ENCODE assay signal across 9 cellular contexts in the genomic region with DNA sequence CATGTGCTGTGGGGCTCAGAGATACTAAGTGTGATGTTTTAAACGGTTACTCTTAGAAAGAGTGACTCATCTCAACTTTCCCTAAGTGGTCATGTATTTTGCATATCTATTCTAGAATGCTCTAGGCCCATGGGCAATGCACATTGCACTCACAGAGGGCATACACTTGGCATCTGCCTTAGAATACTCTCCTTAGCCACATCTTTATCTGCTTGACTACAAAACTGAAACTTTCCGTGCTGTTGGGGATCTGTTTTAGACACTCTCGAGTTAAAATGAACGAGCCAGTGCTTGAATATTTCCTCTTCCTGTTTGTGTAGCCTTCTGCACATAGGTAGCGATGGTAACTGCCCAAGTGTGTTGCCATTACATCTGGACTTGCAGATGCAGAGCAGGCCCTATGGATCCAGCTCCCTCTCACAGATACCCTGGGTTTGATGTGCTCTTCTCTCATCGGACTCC.
DNase-seq lines count a peak whose midpoint lies in the region; ATAC-seq, FAIRE-seq and TF ChIP-seq lines count a peak whose summit lies in the region.
"Had no signal": no experiment of that assay in that cellular context is flagged by ENCODE, and none has a peak within 500 bp of the region (broad histone marks: within the 10 kb centered on the region; RNA-seq: fewer than 3 reads in every experiment).

No MANE protein-coding gene starts in this region.

- H3K27me3 Mint-ChIP-seq in stimulated activated naive B cell treated with anti-CD40 and anti-IgM and Interleukin-4, amounts not matched to agents 10 μg/mL and 1 μg/mL and 100 μg/mL, for 72 hours = peaks cover 17 to 18% of the 10 kb centered on the region in 2 donors

- FAIRE-seq in HepG2 (lab: Jason Lieb, UNC) = no peak
- FAIRE-seq: islet of Langerhans had no signal

- H3K9me3 Mint-ChIP-seq in stimulated activated naive B cell treated with anti-CD40 and anti-IgM and Interleukin-4, amounts not matched to agents 10 μg/mL and 1 μg/mL and 100 μg/mL, for 72 hours = peaks cover 19 to 24% of the 10 kb centered on the region in 2 donors

- H3K4me1 Mint-ChIP-seq in stimulated activated naive B cell treated with anti-CD40 and anti-IgM and Interleukin-4, amounts not matched to agents 10 μg/mL and 1 μg/mL and 100 μg/mL, for 72 hours = peaks cover 38 to 51% of the 10 kb centered on the region in 2 donors

- no peak overlapping the region for H3K9ac ChIP-seq in HepG2 (ENCODE audit: insufficient read depth, low read depth, low read length)

- H3K4me3 ChIP-seq in SJCRH30 (no peak overlapping the region), HepG2 (replicated peaks in 1 of 3; ENCODE audit: insufficient read depth in 1 of 3, low read depth in 2 of 3, low read length in 3 of 3) (no peak overlapping the region), testis (no peak overlapping the region)

- TF ChIP-seq POLR2A in HepG2 (IDR thresholded peaks at IDR 0.05; ENCODE audit: insufficient read depth in 1 of 2, low read depth in 2 of 2, low read length in 2 of 2) (no peak), testis (IDR thresholded peaks at IDR 0.05) (no peak)

- H3K9me3 ChIP-seq in SJCRH30 (replicated peaks) = no peaks in the 10 kb centered on the region
- no peaks in the 10 kb centered on the region for H3K9me3 ChIP-seq in HepG2 (ENCODE audit: low read length)
- no peaks in the 10 kb centered on the region for H3K9me3 ChIP-seq in testis

- WGBS in HepG2 (ENCODE audit: low lambda C conversion rate) = 2% methylated on average over 6 of the region's 6 CpGs
- WGBS in testis, 2 donors = 73 to 84% methylated on average over 6 of the region's 6 CpGs

- TF ChIP-seq CTCF in HepG2 (CRISPR knock-in tag; IDR thresholded peaks at IDR 0.05) = no peak
- no peak for TF ChIP-seq CTCF in testis (IDR thresholded peaks at IDR 0.05)

- CTCF ChIA-PET in HepG2 (lab: Yijun Ruan, JAX; ENCODE audit: low intra/inter-chr PET ratio, low total read pairs) = no interaction called here

- ATAC-seq in HG02870 (IDR thresholded peaks at IDR 0.05; ENCODE audit: unreplicated experiment) (peak; percentile 54), HepG2 (no peak)
- ATAC-seq in stimulated activated naive B cell treated with anti-CD40 and anti-IgM and Interleukin-4, amounts not matched to agents 10 μg/mL and 1 μg/mL and 100 μg/mL, for 72 hours (replicated peaks) = peak; percentile 83 to 84

- intact Hi-C loops in HepG2 (cut with micrococcal nuclease; ENCODE audit: unreplicated experiment) = no loop called here
- intact Hi-C loops in testis (cut with DNase I; ENCODE audit: low total_unique reads) = no loop called here

- no peaks in the 10 kb centered on the region for H3K27me3 ChIP-seq in SJCRH30
- no peaks in the 10 kb centered on the region for H3K27me3 ChIP-seq in HepG2 (ENCODE audit: control insufficient read depth in 1 of 2, insufficient read depth in 2 of 2, low read length in 2 of 2)
- no peaks in the 10 kb centered on the region for H3K27me3 ChIP-seq in testis

- H2AFZ ChIP-seq in HepG2 (ENCODE audit: low read length) = no peak overlapping the region

- H3K4me1 ChIP-seq in SJCRH30 = no peaks in the 10 kb centered on the region
- no peaks in the 10 kb centered on the region for H3K4me1 ChIP-seq in HepG2 (ENCODE audit: insufficient read depth, low read length)
- H3K4me1 ChIP-seq in testis = no peaks in the 10 kb centered on the region

- no peaks in the 10 kb centered on the region for H4K20me1 ChIP-seq in HepG2 (ENCODE audit: insufficient read depth, low read length)

- no peak overlapping the region for H3K4me2 ChIP-seq in HepG2 (ENCODE audit: low read depth, low read length)

- no peak for TF ChIP-seq EP300 in HepG2 (IDR thresholded peaks at IDR 0.05; ENCODE audit: low read depth in 2 of 2, low read length in 2 of 2)
- TF ChIP-seq EP300 in HepG2 (CRISPR knock-in tag; IDR thresholded peaks at IDR 0.05; ENCODE audit: borderline replicate concordance) = no peak

- in situ Hi-C loops in HepG2 (cut with HindIII; ENCODE audit: extremely low pct_ligation_motif_present, low pct_unique_long_range_greater_than_20kb) = no loop called here

- no peaks in the 10 kb centered on the region for H3K79me2 ChIP-seq in HepG2 (ENCODE audit: insufficient read depth, low read length)

- BruUV-seq in HepG2 (replicated peaks; lab: Mats Ljungman, UMichigan) = no TSS peak

- DNase-seq in activated T-cell treated with anti-CD3 and anti-CD28 coated beads for 24 hours (ENCODE audit: low read depth) = peak; percentile 13
- DNase-seq in activated T-cell treated with anti-CD3 and anti-CD28 coated beads for 4 hours = no peak
- DNase-seq in RPMI8226 = peak; percentile 67
- peak; percentile 45 for DNase-seq in stimulated activated naive B cell treated with anti-CD40 and anti-IgM and Interleukin-4, amounts not matched to agents 10 μg/mL and 1 μg/mL and 100 μg/mL, for 72 hours
- DNase-seq in SJCRH30 = no peak
- no peak for DNase-seq in HepG2 (ENCODE audit: low spot score)
- DNase-seq in testis = no peak

- no peaks in the 10 kb centered on the region for H3K36me3 ChIP-seq in SJCRH30
- no peaks in the 10 kb centered on the region for H3K36me3 ChIP-seq in HepG2 (replicated peaks in 1 of 2; ENCODE audit: control insufficient read depth in 1 of 2, insufficient read depth in 2 of 2, low read length in 2 of 2)
- no peaks in the 10 kb centered on the region for H3K36me3 ChIP-seq in testis (ENCODE audit: low read depth, missing control alignments)

- H3K27ac Mint-ChIP-seq in stimulated activated naive B cell treated with anti-CD40 and anti-IgM and Interleukin-4, amounts not matched to agents 10 μg/mL and 1 μg/mL and 100 μg/mL, for 72 hours = peak overlapping the region; percentile 90

- no peak for TF ChIP-seq RAD21 in HepG2 (CRISPR knock-in tag; IDR thresholded peaks at IDR 0.05)

- peak overlapping the region in 1 of 2 donors; percentile 25 for H3K4me3 Mint-ChIP-seq in stimulated activated naive B cell treated with anti-CD40 and anti-IgM and Interleukin-4, amounts not matched to agents 10 μg/mL and 1 μg/mL and 100 μg/mL, for 72 hours

- POLR2A ChIA-PET in HepG2 (lab: Yijun Ruan, JAX) = no interaction called here

- H3K27ac ChIP-seq in SJCRH30 (no peak overlapping the region), HepG2 (ENCODE audit: extremely low read length, insufficient read depth, low read length) (no peak overlapping the region), testis (no peak overlapping the region)

- peaks cover 18 to 24% of the 10 kb centered on the region in 2 donors for H3K36me3 Mint-ChIP-seq in stimulated activated naive B cell treated with anti-CD40 and anti-IgM and Interleukin-4, amounts not matched to agents 10 μg/mL and 1 μg/mL and 100 μg/mL, for 72 hours

TF ChIP-seq in HepG2, 621 proteins besides CTCF, POLR2A, EP300 and RAD21 (continues in another document):
- no peak for TF ChIP-seq ZNF101 (CRISPR knock-in tag; IDR thresholded peaks at IDR 0.05; ENCODE audit: borderline replicate concordance, low read depth)
- TF ChIP-seq, protein P1, sequence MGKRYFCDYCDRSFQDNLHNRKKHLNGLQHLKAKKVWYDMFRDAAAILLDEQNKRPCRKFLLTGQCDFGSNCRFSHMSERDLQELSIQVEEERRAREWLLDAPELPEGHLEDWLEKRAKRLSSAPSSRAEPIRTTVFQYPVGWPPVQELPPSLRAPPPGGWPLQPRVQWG (CRISPR knock-in tag; IDR thresholded peaks at IDR 0.05; ENCODE audit: borderline replicate concordance, low read depth) = no peak
- TF ChIP-seq, protein P2, sequence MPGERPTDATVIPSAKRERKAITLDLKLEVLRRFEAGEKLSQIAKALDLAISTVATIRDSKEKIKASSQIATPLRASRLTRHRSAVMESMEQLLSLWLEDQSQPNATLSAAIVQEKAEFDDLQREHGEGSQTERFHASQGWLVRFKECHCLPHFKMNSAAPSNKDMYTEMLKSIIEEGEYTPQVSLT (CRISPR knock-in tag; IDR thresholded peaks at IDR 0.05; ENCODE audit: borderline replicate concordance, low read depth) = no peak
- TF ChIP-seq, protein P3, sequence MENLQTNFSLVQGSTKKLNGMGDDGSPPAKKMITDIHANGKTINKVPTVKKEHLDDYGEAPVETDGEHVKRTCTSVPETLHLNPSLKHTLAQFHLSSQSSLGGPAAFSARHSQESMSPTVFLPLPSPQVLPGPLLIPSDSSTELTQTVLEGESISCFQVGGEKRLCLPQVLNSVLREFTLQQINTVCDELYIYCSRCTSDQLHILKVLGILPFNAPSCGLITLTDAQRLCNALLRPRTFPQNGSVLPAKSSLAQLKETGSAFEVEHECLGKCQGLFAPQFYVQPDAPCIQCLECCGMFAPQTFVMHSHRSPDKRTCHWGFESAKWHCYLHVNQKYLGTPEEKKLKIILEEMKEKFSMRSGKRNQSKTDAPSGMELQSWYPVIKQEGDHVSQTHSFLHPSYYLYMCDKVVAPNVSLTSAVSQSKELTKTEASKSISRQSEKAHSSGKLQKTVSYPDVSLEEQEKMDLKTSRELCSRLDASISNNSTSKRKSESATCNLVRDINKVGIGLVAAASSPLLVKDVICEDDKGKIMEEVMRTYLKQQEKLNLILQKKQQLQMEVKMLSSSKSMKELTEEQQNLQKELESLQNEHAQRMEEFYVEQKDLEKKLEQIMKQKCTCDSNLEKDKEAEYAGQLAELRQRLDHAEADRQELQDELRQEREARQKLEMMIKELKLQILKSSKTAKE (CRISPR knock-in tag; IDR thresholded peaks at IDR 0.05; ENCODE audit: borderline replicate concordance) = no peak
- no peak for TF ChIP-seq SP4 (CRISPR knock-in tag; IDR thresholded peaks at IDR 0.05)
- TF ChIP-seq ZNF562 (CRISPR knock-in tag; IDR thresholded peaks at IDR 0.05; ENCODE audit: borderline replicate concordance) = no peak
- TF ChIP-seq ETV5 (CRISPR knock-in tag; IDR thresholded peaks at IDR 0.05; ENCODE audit: borderline replicate concordance) = no peak
- TF ChIP-seq JARID2 (CRISPR knock-in tag; IDR thresholded peaks at IDR 0.05; ENCODE audit: insufficient replicate concordance) = no peak
- TF ChIP-seq, protein P4, sequence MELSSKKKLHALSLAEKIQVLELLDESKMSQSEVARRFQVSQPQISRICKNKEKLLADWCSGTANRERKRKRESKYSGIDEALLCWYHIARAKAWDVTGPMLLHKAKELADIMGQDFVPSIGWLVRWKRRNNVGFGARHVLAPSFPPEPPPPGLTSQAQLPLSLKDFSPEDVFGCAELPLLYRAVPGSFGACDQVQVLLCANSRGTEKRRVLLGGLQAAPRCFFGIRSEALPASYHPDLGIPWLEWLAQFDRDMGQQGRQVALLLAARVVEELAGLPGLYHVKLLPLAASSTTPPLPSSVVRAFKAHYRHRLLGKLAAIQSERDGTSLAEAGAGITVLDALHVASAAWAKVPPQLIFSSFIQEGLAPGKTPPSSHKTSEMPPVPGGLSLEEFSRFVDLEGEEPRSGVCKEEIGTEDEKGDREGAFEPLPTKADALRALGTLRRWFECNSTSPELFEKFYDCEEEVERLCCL (CRISPR knock-in tag; IDR thresholded peaks at IDR 0.05; ENCODE audit: borderline replicate concordance) = no peak

Comparison
In these comparisons a context has a peak if more than half of its experiments do, and no peak if none do; other contexts are left out.
1. DNase-seq: peak in activated T-cell treated with anti-CD3 and anti-CD28 coated beads for 24 hours (single experiment), RPMI8226 (single experiment) and stimulated activated naive B cell treated with anti-CD40 and anti-IgM and Interleukin-4, amounts not matched to agents 10 μg/mL and 1 μg/mL and 100 μg/mL, for 72 hours (single experiment); none in activated T-cell treated with anti-CD3 and anti-CD28 coated beads for 4 hours (single experiment), SJCRH30 (0 of 2), HepG2 (single experiment) and testis (single experiment).